ENCODE assay signal across 30 cellular contexts in genomic region chr16:8047711-8048110, GRCh38.
"Had no signal": no experiment of that assay in that cellular context is flagged by ENCODE, and none has a peak within 500 bp of the region (broad histone marks: within the 10 kb centered on the region; RNA-seq: fewer than 3 reads in every experiment).

No MANE protein-coding gene starts in this region.

- ATAC-seq: activated naive CD8-positive, alpha-beta T cell treated with anti-CD3 and anti-CD28 coated beads, Interleukin-2, amount 50 U/mL, for 24 hours; activated T-cell treated with anti-CD3 and anti-CD28 coated beads, Interleukin-2, amount 50 U/mL, for 4 hours; Right ventricle myocardium inferior had no signal

- H3K4me3 ChIP-seq: PC-9 had no signal

- H3K27ac ChIP-seq: PC-9, RWPE1, VCaP had no signal

- H2AFZ ChIP-seq: PC-9 had no signal

- FAIRE-seq: bronchial epithelial cell, RCC 7860 had no signal

- DNase-seq: activated B cell treated with CpG ODN at 0.5 μM for 24 hours; activated CD4-positive, alpha-beta memory T cell treated with anti-CD3 and anti-CD28 coated beads for 36 hours; activated CD4-positive, alpha-beta T cell treated with anti-CD3 and anti-CD28 coated beads for 4 hours; activated CD4-positive, alpha-beta T cell treated with anti-CD3 and anti-CD28 coated beads, Interleukin-2, amount 50 U/mL, for 1 hour; activated CD4-positive, CD25-positive, alpha-beta regulatory T cell treated with anti-CD3 and anti-CD28 coated beads, Interleukin-2, amount 50 U/mL, for 72 hours; activated CD8-positive, alpha-beta memory T cell treated with anti-CD3 and anti-CD28 coated beads, Interleukin-2, amount 50 U/mL, for 4 hours; activated effector memory CD4-positive, alpha-beta T cell treated with Interleukin-2 at 50 U/mL for 16 hours; activated naive CD4-positive, alpha-beta T cell treated with anti-CD3 and anti-CD28 coated beads, Interleukin-2, amount 10 ng/mL, durations not matched to agents 7 days and 5 days; activated naive CD8-positive, alpha-beta T cell treated with anti-CD3 and anti-CD28 coated beads, Interleukin-2, amount 50 U/mL, for 24 hours; activated T-cell treated with anti-CD3 and anti-CD28 coated beads for 4 hours; activated T-cell treated with anti-CD3 and anti-CD28 coated beads, Interleukin-2, amount 50 U/mL, for 4 hours; cerebellar nuclear complex; NCI-H1048; NCI-H1105 treated with DMSO at 0.1 percent for 48 hours; NCI-H1436; NCI-H1694 treated with DMSO at 0.1 percent for 48 hours; NCI-H2029; NCI-H226; NCI-H446 treated with DMSO at 0.1 percent for 48 hours; NCI-H524 treated with DMSO at 0.1 percent for 48 hours; PC-9; SW 1271; T-helper 1 cell; T-helper 2 cell; T-helper 9 cell had no signal

- H3K4me2 ChIP-seq: PC-9 had no signal
